20 cellular contexts compared by ENCODE assay signal in the genomic region with DNA sequence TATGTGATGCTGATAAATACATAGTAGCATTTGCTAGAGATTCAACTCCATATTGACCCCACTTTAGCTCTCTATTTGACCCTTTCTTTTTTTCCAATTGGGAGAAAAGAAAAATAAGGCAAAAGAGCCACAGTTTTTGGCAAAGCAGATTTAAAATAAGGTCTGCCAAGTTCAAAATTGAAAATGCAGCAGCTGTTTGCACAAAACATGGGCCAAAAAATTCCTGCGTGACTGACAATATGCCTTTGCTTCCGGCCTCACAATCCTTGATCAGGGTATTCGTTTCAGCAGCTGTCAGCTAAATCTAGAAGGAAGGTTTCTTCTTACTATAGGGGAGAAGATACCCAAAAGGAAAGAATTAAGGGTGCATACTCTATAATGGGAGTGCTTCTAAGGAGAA.
A peak's percentile ranks its signal among the peaks of the same experiment; 100 is the strongest.
DNase-seq lines count a peak whose midpoint lies in the region; ATAC-seq and TF ChIP-seq lines count a peak whose summit lies in the region.
"Had no signal": no experiment of that assay in that cellular context is flagged by ENCODE, and none has a peak within 500 bp of the region (broad histone marks: within the 10 kb centered on the region; RNA-seq: fewer than 3 reads in every experiment).

No MANE protein-coding gene starts in this region.

- DNase-seq in Right ventricle myocardium inferior (ENCODE audit: missing footprints) (no peak), right atrium auricular region (ENCODE audit: low spot score) (no peak), coronary artery (ENCODE audit: low spot score) (no peak), left kidney (ENCODE audit: low read depth, low spot score) (peak; percentile 21), thoracic aorta (ENCODE audit: low spot score) (no peak), KG1 (lab: John Stamatoyannopoulos, UW) (no peak)
- no peak for DNase-seq in activated CD4-positive, CD25-positive, alpha-beta regulatory T cell treated with anti-CD3 and anti-CD28 coated beads, Interleukin-2, amount 50 U/mL, for 72 hours
- no peak for DNase-seq in stimulated activated CD4-positive, alpha-beta T cell treated with anti-CD3 and anti-CD28 coated beads, Interleukin-15, amount 100 ng/mL, for 24 hours
- DNase-seq: 8988T; activated CD4-positive, alpha-beta T cell treated with anti-CD3 and anti-CD28 coated beads, Interleukin-2, amount 10 ng/mL, durations not matched to agents 24 days and 14 days; activated CD8-positive, alpha-beta memory T cell treated with anti-CD3 and anti-CD28 coated beads, Interleukin-2, amount 10 ng/mL, durations not matched to agents 7 days and 5 days; activated naive CD4-positive, alpha-beta T cell treated with anti-CD3 and anti-CD28 coated beads, Interleukin-2, amount 50 U/mL, for 16 hours; CD4-positive, alpha-beta memory T cell; NCI-H1417 treated with DMSO at 0.1 percent for 48 hours; NCI-H524 treated with DMSO at 0.1 percent for 48 hours; stimulated activated CD4-positive, alpha-beta T cell treated with anti-CD3 and anti-CD28 coated beads, Interleukin-1b, Interleukin-23, amount 100 ng/mL, for 48 hours had no signal

- H3K4me3 ChIP-seq in right atrium auricular region: no peak overlapping the region
- H3K4me3 ChIP-seq in coronary artery: no peak overlapping the region
- H3K4me3 ChIP-seq in thoracic aorta: no peak overlapping the region
- H3K4me3 ChIP-seq: cardiac muscle cell, neural progenitor cell, SK-N-MC, skin epidermis had no signal

- no peaks in the 10 kb centered on the region for H3K36me3 ChIP-seq in right atrium auricular region
- no peaks in the 10 kb centered on the region for H3K36me3 ChIP-seq in thoracic aorta
- H3K36me3 ChIP-seq: cardiac muscle cell, neural progenitor cell had no signal

- no peak for TF ChIP-seq CTCF in right atrium auricular region (IDR thresholded peaks at IDR 0.05)
- no peak for TF ChIP-seq CTCF in coronary artery (IDR thresholded peaks at IDR 0.05)
- no peak for TF ChIP-seq CTCF in thoracic aorta (IDR thresholded peaks at IDR 0.05)

- H3K9me3 ChIP-seq in right atrium auricular region (no peaks in the 10 kb centered on the region), thoracic aorta (no peaks in the 10 kb centered on the region)

- ATAC-seq in Right ventricle myocardium inferior: peak; percentile 60
- no peak for ATAC-seq in thoracic aorta (ENCODE audit: insufficient number of reproducible peaks, low FRiP score, low read depth)
- ATAC-seq: activated CD8-positive, alpha-beta memory T cell treated with anti-CD3 and anti-CD28 coated beads, Interleukin-2, amount 10 ng/mL, durations not matched to agents 7 days and 5 days had no signal

- H3K4me1 ChIP-seq in right atrium auricular region (peaks cover 0 to 22% of the 10 kb centered on the region in 2 donors), thoracic aorta (ENCODE audit: control insufficient read depth in 1 of 2, low read depth in 2 of 2) (peaks cover 16 to 46% of the 10 kb centered on the region in 2 donors)
- H3K4me1 ChIP-seq: neural progenitor cell had no signal

- H3K27me3 ChIP-seq in right atrium auricular region (no peaks in the 10 kb centered on the region), thoracic aorta (replicated peaks; ENCODE audit: insufficient read depth) (no peaks in the 10 kb centered on the region)
- H3K27me3 ChIP-seq: cardiac muscle cell, neural progenitor cell had no signal

- intact Hi-C loops in Right ventricle myocardium inferior (cut with DNase I): no loop called here

- H3K27ac ChIP-seq in right atrium auricular region: peak overlapping the region in 1 of 2 donors; percentile 10
- peak overlapping the region; percentile 13 to 43 for H3K27ac ChIP-seq in coronary artery
- H3K27ac ChIP-seq in thoracic aorta: peak overlapping the region; percentile 4 to 29
- H3K27ac ChIP-seq: cardiac muscle cell, neural progenitor cell, SK-N-MC, skin epidermis had no signal
